In genomic region chr17:77459018-77459755, GRCh38 we compare ENCODE assay signal across 9 cellular contexts.
DNase-seq lines count a peak whose midpoint lies in the region; ATAC-seq and TF ChIP-seq lines count a peak whose summit lies in the region.
"Had no signal": no experiment of that assay in that cellular context is flagged by ENCODE, and none has a peak within 500 bp of the region (broad histone marks: within the 10 kb centered on the region; RNA-seq: fewer than 3 reads in every experiment).

No MANE protein-coding gene starts in this region.

- H3K36me3 ChIP-seq in suprapubic skin, result no peaks in the 10 kb centered on the region

- H3K36me3 Mint-ChIP-seq in activated CD8-positive, alpha-beta memory T cell treated with anti-CD3 and anti-CD28 coated beads, Interleukin-2, amount 10 ng/mL, durations not matched to agents 7 days and 5 days, result peaks cover 33% of the 10 kb centered on the region
- H3K36me3 Mint-ChIP-seq in memory B cell, result peaks cover 3% of the 10 kb centered on the region

- H3K4me3 Mint-ChIP-seq in activated CD8-positive, alpha-beta memory T cell treated with anti-CD3 and anti-CD28 coated beads, Interleukin-2, amount 10 ng/mL, durations not matched to agents 7 days and 5 days, result peak overlapping the region; percentile 86
- peak overlapping the region; percentile 85 for H3K4me3 Mint-ChIP-seq in memory B cell

- H3K4me3 ChIP-seq in suprapubic skin, result no peak overlapping the region
- H3K4me3 ChIP-seq: A549 had no signal

- CTCF ChIA-PET in activated CD8-positive, alpha-beta memory T cell treated with anti-CD3 and anti-CD28 coated beads, Interleukin-2, amount 10 ng/mL, durations not matched to agents 7 days and 5 days (lab: Charles Lee), result interaction anchor here (0.6 to 3.1 kb wide), 17 partner anchors 7 to 127 kb away, joined by 3 to 16 read pairs (median 5); no protein-coding TSS in a partner anchor

- 89% methylated on average over 16 of the region's 19 CpGs for WGBS in suprapubic skin

- no peaks in the 10 kb centered on the region for H3K27me3 ChIP-seq in suprapubic skin

- H3K27ac ChIP-seq in suprapubic skin, result peak overlapping the region; percentile 27
- H3K27ac ChIP-seq: A549 had no signal

- no peak for TF ChIP-seq CTCF in suprapubic skin (IDR thresholded peaks at IDR 0.05)

- no peak for TF ChIP-seq POLR2A in suprapubic skin (IDR thresholded peaks at IDR 0.05)

- peaks cover 79% of the 10 kb centered on the region for H3K4me1 Mint-ChIP-seq in activated CD8-positive, alpha-beta memory T cell treated with anti-CD3 and anti-CD28 coated beads, Interleukin-2, amount 10 ng/mL, durations not matched to agents 7 days and 5 days
- peaks cover 57% of the 10 kb centered on the region for H3K4me1 Mint-ChIP-seq in memory B cell

- H3K9me3 Mint-ChIP-seq in activated CD8-positive, alpha-beta memory T cell treated with anti-CD3 and anti-CD28 coated beads, Interleukin-2, amount 10 ng/mL, durations not matched to agents 7 days and 5 days (ENCODE audit: low read depth), result no peaks in the 10 kb centered on the region
- H3K9me3 Mint-ChIP-seq in memory B cell, result no peaks in the 10 kb centered on the region

- no peak for TF ChIP-seq EP300 in suprapubic skin (IDR thresholded peaks at IDR 0.05)

- peak overlapping the region; percentile 99 for H3K27ac Mint-ChIP-seq in activated CD8-positive, alpha-beta memory T cell treated with anti-CD3 and anti-CD28 coated beads, Interleukin-2, amount 10 ng/mL, durations not matched to agents 7 days and 5 days
- peak overlapping the region; percentile 98 for H3K27ac Mint-ChIP-seq in memory B cell

- peak; percentile 13 for ATAC-seq in activated CD8-positive, alpha-beta memory T cell treated with anti-CD3 and anti-CD28 coated beads, Interleukin-2, amount 10 ng/mL, durations not matched to agents 7 days and 5 days
- no peak for ATAC-seq in memory B cell (ENCODE audit: low read depth)
- ATAC-seq: A549 had no signal

- H3K9me3 ChIP-seq in suprapubic skin, result no peaks in the 10 kb centered on the region
- H3K9me3 ChIP-seq: A549 had no signal

- no peaks in the 10 kb centered on the region for H3K27me3 Mint-ChIP-seq in activated CD8-positive, alpha-beta memory T cell treated with anti-CD3 and anti-CD28 coated beads, Interleukin-2, amount 10 ng/mL, durations not matched to agents 7 days and 5 days
- H3K27me3 Mint-ChIP-seq in memory B cell, result no peaks in the 10 kb centered on the region

- H3K4me1 ChIP-seq in suprapubic skin, result peaks cover 93% of the 10 kb centered on the region

- peak; percentile 42 to 50 for DNase-seq in activated CD4-positive, alpha-beta T cell treated with anti-CD3 and anti-CD28 coated beads, Interleukin-2, amount 50 U/mL, for 48 hours
- no peak for DNase-seq in activated CD4-positive, alpha-beta T cell treated with anti-CD3 and anti-CD28 coated beads for 4 hours
- no peak for DNase-seq in activated CD8-positive, alpha-beta memory T cell treated with anti-CD3 and anti-CD28 coated beads, Interleukin-2, amount 10 ng/mL, durations not matched to agents 7 days and 5 days
- DNase-seq in memory B cell (ENCODE audit: low spot score in 2 of 2) (no peak), suprapubic skin (ENCODE audit: low spot score in 2 of 2) (no peak), NCI-H2227 treated with DMSO at 0.1 percent for 48 hours (lab: John Stamatoyannopoulos, UW) (no peak), GOT3 (lab: John Stamatoyannopoulos, UW) (no peak)
- no peak for DNase-seq in stimulated activated naive CD4-positive, alpha-beta T cell treated with Interleukin-2 at 50 U/mL for 16 hours (lab: John Stamatoyannopoulos, UW)

Comparison
In these comparisons a context has a peak if more than half of its experiments do, and no peak if none do; other contexts are left out.
1. DNase-seq: peak in activated CD4-positive, alpha-beta T cell treated with anti-CD3 and anti-CD28 coated beads, Interleukin-2, amount 50 U/mL, for 48 hours (2 of 2); none in activated CD4-positive, alpha-beta T cell treated with anti-CD3 and anti-CD28 coated beads for 4 hours (0 of 2), activated CD8-positive, alpha-beta memory T cell treated with anti-CD3 and anti-CD28 coated beads, Interleukin-2, amount 10 ng/mL, durations not matched to agents 7 days and 5 days (single experiment), memory B cell (0 of 2), suprapubic skin (0 of 2), NCI-H2227 treated with DMSO at 0.1 percent for 48 hours (single experiment), stimulated activated naive CD4-positive, alpha-beta T cell treated with Interleukin-2 at 50 U/mL for 16 hours (single experiment) and GOT3 (single experiment).